Comparison of ENCODE assay signal across 9 cellular contexts in genomic region chr5:81631124-81631523, GRCh38.
DNase-seq lines count a peak whose midpoint lies in the region; ATAC-seq and TF ChIP-seq lines count a peak whose summit lies in the region.
"Had no signal": no experiment of that assay in that cellular context is flagged by ENCODE, and none has a peak within 500 bp of the region (broad histone marks: within the 10 kb centered on the region; RNA-seq: fewer than 3 reads in every experiment).

No MANE protein-coding gene starts in this region.

- peaks cover 5% of the 10 kb centered on the region for H3K9me3 Mint-ChIP-seq in activated CD8-positive, alpha-beta memory T cell treated with anti-CD3 and anti-CD28 coated beads, Interleukin-2, amount 10 ng/mL, durations not matched to agents 7 days and 5 days (ENCODE audit: low read depth)

- H3K4me1 Mint-ChIP-seq in activated CD8-positive, alpha-beta memory T cell treated with anti-CD3 and anti-CD28 coated beads, Interleukin-2, amount 10 ng/mL, durations not matched to agents 7 days and 5 days: peaks cover 9% of the 10 kb centered on the region

- no peak for TF ChIP-seq EP300 in suprapubic skin (IDR thresholded peaks at IDR 0.05)

- H3K27ac ChIP-seq in suprapubic skin (no peak overlapping the region), right lobe of liver (no peak overlapping the region)
- H3K27ac ChIP-seq: psoas muscle had no signal

- H3K27me3 Mint-ChIP-seq in activated CD8-positive, alpha-beta memory T cell treated with anti-CD3 and anti-CD28 coated beads, Interleukin-2, amount 10 ng/mL, durations not matched to agents 7 days and 5 days: no peaks in the 10 kb centered on the region

- H3K4me3 ChIP-seq in suprapubic skin (no peak overlapping the region), right lobe of liver (no peak overlapping the region)
- H3K4me3 ChIP-seq: psoas muscle had no signal

- H3K27me3 ChIP-seq in suprapubic skin (no peaks in the 10 kb centered on the region), right lobe of liver (no peaks in the 10 kb centered on the region)

- intact Hi-C loops in right lobe of liver (cut with DNase I): no loop called here

- no peak for TF ChIP-seq POLR2A in suprapubic skin (IDR thresholded peaks at IDR 0.05)
- no peak for TF ChIP-seq POLR2A in right lobe of liver (IDR thresholded peaks at IDR 0.05)

- H3K4me1 ChIP-seq in suprapubic skin (peaks cover 4% of the 10 kb centered on the region), right lobe of liver (no peaks in the 10 kb centered on the region)

- H3K36me3 ChIP-seq in suprapubic skin (peaks cover 3% of the 10 kb centered on the region), right lobe of liver (no peaks in the 10 kb centered on the region)

- no peaks in the 10 kb centered on the region for H3K9me3 ChIP-seq in suprapubic skin
- no peaks in the 10 kb centered on the region for H3K9me3 ChIP-seq in right lobe of liver
- H3K9me3 ChIP-seq: psoas muscle had no signal

- no peak overlapping the region for H3K27ac Mint-ChIP-seq in activated CD8-positive, alpha-beta memory T cell treated with anti-CD3 and anti-CD28 coated beads, Interleukin-2, amount 10 ng/mL, durations not matched to agents 7 days and 5 days

- CTCF ChIA-PET in activated CD8-positive, alpha-beta memory T cell treated with anti-CD3 and anti-CD28 coated beads, Interleukin-2, amount 10 ng/mL, durations not matched to agents 7 days and 5 days (lab: Charles Lee): interaction anchor here (0.6 to 1.1 kb wide), 3 partner anchors 12 to 110 kb away, joined by 3 read pairs; no protein-coding TSS in a partner anchor

- WGBS in suprapubic skin: 53% methylated on average over 7 of the region's 7 CpGs
- WGBS in right lobe of liver (ENCODE audit: insufficient coverage, low coverage, low lambda C conversion rate, missing lambda C conversion rate): 52% methylated on average over 7 of the region's 7 CpGs

- peak; percentile 79 for DNase-seq in activated CD8-positive, alpha-beta memory T cell treated with anti-CD3 and anti-CD28 coated beads, Interleukin-2, amount 10 ng/mL, durations not matched to agents 7 days and 5 days
- no peak for DNase-seq in activated CD8-positive, alpha-beta memory T cell treated with anti-CD3 and anti-CD28 coated beads, Interleukin-2, amount 50 U/mL, for 4 hours
- DNase-seq in SW480 (ENCODE audit: low spot score): peak; percentile 79
- DNase-seq in stimulated activated CD8-positive, alpha-beta memory T cell treated with anti-CD3 and anti-CD28 coated beads, Interleukin-7, amount 100 ng/mL, for 4 hours (ENCODE audit: low read depth in 2 of 2): peak; percentile 0 to 12
- no peak for DNase-seq in suprapubic skin (ENCODE audit: low spot score in 2 of 2)
- no peak for DNase-seq in right lobe of liver
- DNase-seq: psoas muscle had no signal

- no peak for TF ChIP-seq CTCF in suprapubic skin (IDR thresholded peaks at IDR 0.05)
- TF ChIP-seq CTCF in right lobe of liver (IDR thresholded peaks at IDR 0.05): no peak

- peak overlapping the region; percentile 20 for H3K4me3 Mint-ChIP-seq in activated CD8-positive, alpha-beta memory T cell treated with anti-CD3 and anti-CD28 coated beads, Interleukin-2, amount 10 ng/mL, durations not matched to agents 7 days and 5 days

- peaks cover 14% of the 10 kb centered on the region for H3K36me3 Mint-ChIP-seq in activated CD8-positive, alpha-beta memory T cell treated with anti-CD3 and anti-CD28 coated beads, Interleukin-2, amount 10 ng/mL, durations not matched to agents 7 days and 5 days

- ATAC-seq in activated CD8-positive, alpha-beta memory T cell treated with anti-CD3 and anti-CD28 coated beads, Interleukin-2, amount 10 ng/mL, durations not matched to agents 7 days and 5 days: peak; percentile 63
- ATAC-seq in HG02840 (IDR thresholded peaks at IDR 0.05; ENCODE audit: low FRiP score, unreplicated experiment) (peak; percentile 75), HG03159 (IDR thresholded peaks at IDR 0.05; ENCODE audit: unreplicated experiment) (no peak), right lobe of liver (no peak)
- ATAC-seq: psoas muscle had no signal

Comparison
In these comparisons a context has a peak if more than half of its experiments do, and no peak if none do; other contexts are left out.
1. DNase-seq: peak in activated CD8-positive, alpha-beta memory T cell treated with anti-CD3 and anti-CD28 coated beads, Interleukin-2, amount 10 ng/mL, durations not matched to agents 7 days and 5 days (single experiment), SW480 (single experiment) and stimulated activated CD8-positive, alpha-beta memory T cell treated with anti-CD3 and anti-CD28 coated beads, Interleukin-7, amount 100 ng/mL, for 4 hours (2 of 2); none in activated CD8-positive, alpha-beta memory T cell treated with anti-CD3 and anti-CD28 coated beads, Interleukin-2, amount 50 U/mL, for 4 hours (single experiment), suprapubic skin (0 of 2) and right lobe of liver (0 of 3).
2. ATAC-seq: peak in activated CD8-positive, alpha-beta memory T cell treated with anti-CD3 and anti-CD28 coated beads, Interleukin-2, amount 10 ng/mL, durations not matched to agents 7 days and 5 days (single experiment) and HG02840 (single experiment); none in HG03159 (single experiment) and right lobe of liver (0 of 4).